ENCODE assay signal across 8 cellular contexts in genomic region chr11:6389921-6390717, GRCh38. TPM values are rescaled to one million over a fixed set of nuclear protein-coding genes. Genes with fewer than 3 reads are reported as not detected.
A peak's percentile ranks its signal among the peaks of the same experiment; 100 is the strongest.
DNase-seq lines count a peak whose midpoint lies in the region; ATAC-seq, FAIRE-seq and TF ChIP-seq lines count a peak whose summit lies in the region.

SMPD1 (plus strand) TSS chr11:6390474; CDS start chr11:6390599, 125 bp downstream.

- DNase-seq in BJ (ENCODE audit: low read depth), result peak; percentile 34
- peak; percentile 95 for DNase-seq in GM19239 (ENCODE audit: insufficient read length, low spot score)
- DNase-seq in NCI-H510A treated with DMSO at 0.1 percent for 48 hours (lab: John Stamatoyannopoulos, UW), result peak; percentile 86
- DNase-seq in activated CD4-positive, alpha-beta T cell treated with anti-CD3 and anti-CD28 coated beads, Interleukin-2, amount 10 ng/mL, durations not matched to agents 7 days and 5 days, result peak; percentile 94
- peak; percentile 95 for DNase-seq in coronary artery (ENCODE audit: low spot score)
- DNase-seq in left colon, result peak; percentile 95 to 96
- peak; percentile 92 to 95 for DNase-seq in stimulated activated CD4-positive, alpha-beta T cell treated with anti-CD3 and anti-CD28 coated beads, Interleukin-1b, Interleukin-23, amount 100 ng/mL, for 4 hours (ENCODE audit: low read depth in 2 of 2)

- H3K4me3 ChIP-seq in BJ (ENCODE audit: low read depth, low read length) (peak within 1 kb of the TSS; percentile 76), coronary artery (peak within 1 kb of the TSS; percentile 84)

- peaks cover 32% of the 10 kb centered on the region for H3K36me3 Mint-ChIP-seq in activated CD4-positive, alpha-beta T cell treated with anti-CD3 and anti-CD28 coated beads, Interleukin-2, amount 10 ng/mL, durations not matched to agents 7 days and 5 days (ENCODE audit: low read depth)

- no peaks in the 10 kb centered on the region for H3K9me3 Mint-ChIP-seq in activated CD4-positive, alpha-beta T cell treated with anti-CD3 and anti-CD28 coated beads, Interleukin-2, amount 10 ng/mL, durations not matched to agents 7 days and 5 days

- no peaks in the 10 kb centered on the region for H3K27me3 Mint-ChIP-seq in activated CD4-positive, alpha-beta T cell treated with anti-CD3 and anti-CD28 coated beads, Interleukin-2, amount 10 ng/mL, durations not matched to agents 7 days and 5 days

- peak; percentile 95 for ATAC-seq in HG03442 (IDR thresholded peaks at IDR 0.05; ENCODE audit: unreplicated experiment)
- ATAC-seq in left colon, result peak; percentile 93

- peak; percentile 90 for FAIRE-seq in GM19239 (lab: Jason Lieb, UNC)

- H3K27ac ChIP-seq in coronary artery, result peak within 1 kb of the TSS; percentile 86 to 92

- H3K36me3 ChIP-seq in BJ (ENCODE audit: control insufficient read depth, insufficient read depth, low read length), result peaks cover 5% of the 10 kb centered on the region

- peak within 1 kb of the TSS; percentile 93 for H3K27ac Mint-ChIP-seq in activated CD4-positive, alpha-beta T cell treated with anti-CD3 and anti-CD28 coated beads, Interleukin-2, amount 10 ng/mL, durations not matched to agents 7 days and 5 days

- H3K4me3 Mint-ChIP-seq in activated CD4-positive, alpha-beta T cell treated with anti-CD3 and anti-CD28 coated beads, Interleukin-2, amount 10 ng/mL, durations not matched to agents 7 days and 5 days, result peak within 1 kb of the TSS; percentile 88

- POLR2A ChIA-PET in BJ (lab: Charles Lee), result interaction anchor here (0.6 to 0.7 kb wide), 4 partner anchors 13 to 33 kb away, joined by 3 to 5 read pairs (median 4); no protein-coding TSS in a partner anchor
- POLR2A ChIA-PET in activated CD4-positive, alpha-beta T cell treated with anti-CD3 and anti-CD28 coated beads, Interleukin-2, amount 10 ng/mL, durations not matched to agents 7 days and 5 days (lab: Charles Lee), result interaction anchor here (1.2 to 2.0 kb wide), 2 partner anchors 12 to 24 kb away, joined by 3 to 12 read pairs; no protein-coding TSS in a partner anchor

- CTCF ChIA-PET in BJ (lab: Yijun Ruan, JAX), result interaction anchor here (0.6 to 7.0 kb wide), 6 partner anchors 11 to 275 kb away, joined by 3 to 35 read pairs (median 6); partner anchors contain the start of gene HPX
- CTCF ChIA-PET in activated CD4-positive, alpha-beta T cell treated with anti-CD3 and anti-CD28 coated beads, Interleukin-2, amount 10 ng/mL, durations not matched to agents 7 days and 5 days (lab: Charles Lee), result interaction anchor here (0.8 to 8.7 kb wide), 8 partner anchors 11 to 277 kb away, joined by 3 to 61 read pairs (median 4); partner anchors contain the start of gene APBB1

- intact Hi-C loops in left colon (cut with DNase I, micrococcal nuclease), result loop anchor here (10.0 kb wide), 2 partner anchors 55 to 225 kb away; partner anchors contain the start of genes HPX (in 1 of the 2), TAF10 (in 1 of the 2) and TPP1 (in 1 of the 2)

- peaks cover 45% of the 10 kb centered on the region for H3K4me1 Mint-ChIP-seq in activated CD4-positive, alpha-beta T cell treated with anti-CD3 and anti-CD28 coated beads, Interleukin-2, amount 10 ng/mL, durations not matched to agents 7 days and 5 days

- H3K27me3 ChIP-seq in BJ (ENCODE audit: control insufficient read depth, insufficient read depth, low read length), result no peaks in the 10 kb centered on the region

- no peak for TF ChIP-seq CTCF in BJ (IDR thresholded peaks at IDR 0.05; ENCODE audit: insufficient read depth, low read depth, low read length)
- TF ChIP-seq CTCF in coronary artery (IDR thresholded peaks at IDR 0.05), result no peak

RNA-seq across cellular contexts. Expression of gene SMPD1, which starts in this region (rescaled TPM):
- 76.1 and 118 TPM in 2 replicates for polyA plus RNA-seq in BJ (2011; rRNA removed)
- polyA minus RNA-seq in BJ (2011; rRNA and poly(A)+ RNA removed), result 43.3 and 56.4 TPM in 2 replicates
- total RNA-seq in activated CD4-positive, alpha-beta T cell treated with anti-CD3 and anti-CD28 coated beads, Interleukin-2, amount 10 ng/mL, durations not matched to agents 7 days and 5 days, result 10 to 100 TPM; 46.1 to 53.6 TPM
- total RNA-seq in left colon, result 100 to 1,000 TPM in 1 of 2 donors, 10 to 100 TPM in 1; 50.8 to 136 TPM

Comparison
In these comparisons a context has a peak if more than half of its experiments do, and no peak if none do; other contexts are left out.
1. Peak in every context shown above with its lines: DNase-seq, ATAC-seq, H3K4me3 ChIP-seq and H3K27ac ChIP-seq.
2. DNase-seq: peak in every context shown above with its lines; median percentile 96 in left colon; 95 in GM19239; 95 in coronary artery; 94 in activated CD4-positive, alpha-beta T cell treated with anti-CD3 and anti-CD28 coated beads, Interleukin-2, amount 10 ng/mL, durations not matched to agents 7 days and 5 days; 94 in stimulated activated CD4-positive, alpha-beta T cell treated with anti-CD3 and anti-CD28 coated beads, Interleukin-1b, Interleukin-23, amount 100 ng/mL, for 4 hours; 86 in NCI-H510A treated with DMSO at 0.1 percent for 48 hours; 34 in BJ.